Comparison of ENCODE assay signal across 18 cellular contexts in the genomic region with DNA sequence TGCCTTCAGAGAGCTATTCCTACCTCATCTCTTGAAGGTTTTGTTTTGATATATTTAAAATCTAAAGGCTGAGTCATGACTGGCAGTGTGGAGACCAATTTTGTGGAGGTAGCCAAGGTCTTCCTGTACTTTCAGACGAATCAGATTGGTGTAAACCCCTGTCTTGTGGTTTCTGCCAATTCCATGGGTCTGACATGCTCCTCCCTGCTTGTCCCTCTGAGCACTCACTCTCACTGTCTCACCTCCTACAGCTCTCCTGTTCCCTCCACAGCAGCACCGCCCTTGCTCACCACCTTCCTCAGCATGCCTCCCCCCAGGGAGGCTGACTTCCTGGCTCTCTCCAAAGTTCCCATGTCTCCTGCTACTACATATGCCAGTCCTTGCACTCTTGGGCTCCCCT.
DNase-seq lines count a peak whose midpoint lies in the region; ATAC-seq and TF ChIP-seq lines count a peak whose summit lies in the region.
"Had no signal": no experiment of that assay in that cellular context is flagged by ENCODE, and none has a peak within 500 bp of the region (broad histone marks: within the 10 kb centered on the region; RNA-seq: fewer than 3 reads in every experiment).

No MANE protein-coding gene starts in this region.

- DNase-seq in DMS 273 treated with DMSO at 0.1 percent for 48 hours (lab: John Stamatoyannopoulos, UW) (peak; percentile 95), M059J (ENCODE audit: low read depth) (peak; percentile 86), WERI-Rb-1 (peak; percentile 45), iris pigment epithelial cell (ENCODE audit: low read depth) (peak; percentile 15), GOT3 (lab: John Stamatoyannopoulos, UW) (no peak)
- DNase-seq in activated T-cell treated with anti-CD3 and anti-CD28 coated beads, Interleukin-2, amount 50 U/mL, for 4 hours, result no peak
- DNase-seq in stimulated activated CD8-positive, alpha-beta memory T cell treated with anti-CD3 and anti-CD28 coated beads, Interleukin-4, amount 100 ng/mL, for 48 hours, result no peak
- DNase-seq: activated CD4-positive, alpha-beta memory T cell treated with anti-CD3 and anti-CD28 coated beads for 36 hours; adrenal gland; Kasumi-1; left cardiac atrium; mucosa of descending colon; small intestine; stimulated activated naive CD4-positive, alpha-beta T cell; upper lobe of right lung had no signal

- H3K27me3 Mint-ChIP-seq in activated T-cell treated with anti-CD3 and anti-CD28 coated beads, Interleukin-2, amount 50 U/mL, for 4 hours (ENCODE audit: low read depth), result peaks cover 7% of the 10 kb centered on the region
- H3K27me3 Mint-ChIP-seq: B cell had no signal

- no peaks in the 10 kb centered on the region for H3K9me3 ChIP-seq in WERI-Rb-1 (ENCODE audit: severe bottlenecking)
- H3K9me3 ChIP-seq: adrenal gland, mucosa of descending colon, upper lobe of right lung had no signal

- H3K36me3 ChIP-seq in WERI-Rb-1, result no peaks in the 10 kb centered on the region
- H3K36me3 ChIP-seq: adrenal gland, upper lobe of right lung had no signal

- H3K4me3 ChIP-seq in WERI-Rb-1 (ENCODE audit: low read depth, low read length), result peak overlapping the region; percentile 8
- H3K4me3 ChIP-seq: adrenal gland, mucosa of descending colon, upper lobe of right lung had no signal

- TF ChIP-seq CTCF in WERI-Rb-1 (IDR thresholded peaks at IDR 0.05; ENCODE audit: low read depth, low read length), result no peak

- no peaks in the 10 kb centered on the region for H3K27me3 ChIP-seq in WERI-Rb-1 (ENCODE audit: insufficient read depth, low read depth, severe bottlenecking)
- H3K27me3 ChIP-seq: adrenal gland, upper lobe of right lung had no signal

- peaks cover 2% of the 10 kb centered on the region for H3K4me1 Mint-ChIP-seq in activated T-cell treated with anti-CD3 and anti-CD28 coated beads, Interleukin-2, amount 50 U/mL, for 4 hours (ENCODE audit: low read depth)
- H3K4me1 Mint-ChIP-seq: activated T-helper 17 cell treated with anti-CD3 and anti-CD28 coated beads, Interleukin-2, amount 50 U/mL, for 72 hours; B cell had no signal

- H3K27ac ChIP-seq in WERI-Rb-1, result peak overlapping the region; percentile 92
- H3K27ac ChIP-seq: adrenal gland, upper lobe of right lung had no signal

- no peaks in the 10 kb centered on the region for H3K9me3 Mint-ChIP-seq in activated T-cell treated with anti-CD3 and anti-CD28 coated beads, Interleukin-2, amount 50 U/mL, for 4 hours
- H3K9me3 Mint-ChIP-seq: activated T-helper 17 cell treated with anti-CD3 and anti-CD28 coated beads, Interleukin-2, amount 50 U/mL, for 72 hours had no signal

- no peak overlapping the region for H3K4me3 Mint-ChIP-seq in activated T-cell treated with anti-CD3 and anti-CD28 coated beads, Interleukin-2, amount 50 U/mL, for 4 hours
- H3K4me3 Mint-ChIP-seq: activated CD4-positive, alpha-beta memory T cell treated with anti-CD3 and anti-CD28 coated beads for 36 hours; activated T-helper 17 cell treated with anti-CD3 and anti-CD28 coated beads, Interleukin-2, amount 50 U/mL, for 72 hours; B cell had no signal

- no peaks in the 10 kb centered on the region for H3K36me3 Mint-ChIP-seq in activated T-cell treated with anti-CD3 and anti-CD28 coated beads, Interleukin-2, amount 50 U/mL, for 4 hours (ENCODE audit: insufficient read depth)
- H3K36me3 Mint-ChIP-seq: activated CD4-positive, alpha-beta memory T cell treated with anti-CD3 and anti-CD28 coated beads for 36 hours had no signal

- ATAC-seq in activated T-cell treated with anti-CD3 and anti-CD28 coated beads, Interleukin-2, amount 50 U/mL, for 4 hours, result no peak
- ATAC-seq in HG03469 (IDR thresholded peaks at IDR 0.05; ENCODE audit: unreplicated experiment), result no peak
- ATAC-seq: activated T-helper 17 cell treated with anti-CD3 and anti-CD28 coated beads, Interleukin-2, amount 50 U/mL, for 72 hours; left cardiac atrium; mucosa of descending colon; upper lobe of right lung had no signal

Comparison
In these comparisons a context has a peak if more than half of its experiments do, and no peak if none do; other contexts are left out.
1. DNase-seq: peak in DMS 273 treated with DMSO at 0.1 percent for 48 hours (single experiment), M059J (single experiment), WERI-Rb-1 (single experiment) and iris pigment epithelial cell (single experiment); none in GOT3 (single experiment), activated T-cell treated with anti-CD3 and anti-CD28 coated beads, Interleukin-2, amount 50 U/mL, for 4 hours (single experiment) and stimulated activated CD8-positive, alpha-beta memory T cell treated with anti-CD3 and anti-CD28 coated beads, Interleukin-4, amount 100 ng/mL, for 48 hours (single experiment).